9 cellular contexts compared by ENCODE assay signal in the genomic region with DNA sequence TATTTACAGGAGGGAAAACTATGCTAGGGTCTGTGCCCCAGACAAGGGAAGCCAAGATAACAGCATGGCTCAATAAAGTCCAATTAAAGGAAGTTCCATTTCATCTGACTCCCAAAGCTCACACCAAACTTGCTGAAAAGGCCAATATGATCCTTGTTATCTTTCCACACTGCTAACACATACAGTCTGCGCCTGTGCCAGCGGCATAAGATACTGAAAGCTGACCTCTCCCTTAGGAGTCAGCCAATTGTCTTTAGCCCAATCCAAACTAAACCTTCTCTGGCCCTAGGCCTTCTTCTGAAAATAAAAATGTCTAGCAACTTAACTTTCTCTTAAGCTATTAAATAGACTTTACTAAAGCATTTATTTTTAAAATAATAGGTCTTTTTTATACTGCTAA.
"Had no signal": no experiment of that assay in that cellular context is flagged by ENCODE, and none has a peak within 500 bp of the region (broad histone marks: within the 10 kb centered on the region; RNA-seq: fewer than 3 reads in every experiment).

No MANE protein-coding gene starts in this region.

- H3K4me2 ChIP-seq: GM23338 had no signal

- H3K9me3 ChIP-seq: HAP-1 had no signal

- H3K27ac ChIP-seq: GM23248 had no signal

- DNase-seq: GM23248, GOT3, H7, H9, HCEC 1CT, HFFc6 had no signal

- H3K36me3 ChIP-seq: HAP-1 had no signal

- H2AFZ ChIP-seq: GM23248, GM23338 had no signal

- H3K4me1 ChIP-seq: HAP-1 had no signal

- ATAC-seq: GM23338, HCT116 had no signal

- H3K9ac ChIP-seq: GM23248 had no signal

- H3K4me3 ChIP-seq: GM23248, GM23338, HAP-1 had no signal
